Comparison of ENCODE assay signal across 1 cellular context in the genomic region with DNA sequence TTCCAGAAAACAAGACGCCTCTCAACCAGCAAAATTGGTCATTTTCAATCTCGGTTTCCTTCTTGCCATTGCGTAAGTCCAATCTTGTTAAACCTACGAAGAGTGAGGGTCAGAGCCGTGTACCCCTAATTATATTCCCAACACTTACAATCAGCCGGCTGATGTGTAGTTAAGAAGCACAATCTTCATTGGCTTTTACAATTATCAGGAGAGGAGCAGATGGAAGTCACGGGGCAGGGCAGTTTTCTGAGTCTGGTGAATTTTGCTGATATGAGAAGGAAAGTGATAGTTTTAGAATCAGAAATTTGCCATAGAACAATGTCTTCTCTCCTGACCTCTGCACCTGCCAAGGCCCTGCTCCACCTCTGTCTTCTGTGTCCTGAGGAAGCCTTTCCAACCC.
TF ChIP-seq lines count a peak whose summit lies in the region.

No MANE protein-coding gene starts in this region.

TF ChIP-seq in K562, 482 proteins besides CTCF, POLR2A, EP300 and RAD21 (continues in another document):
- TF ChIP-seq, protein P1, sequence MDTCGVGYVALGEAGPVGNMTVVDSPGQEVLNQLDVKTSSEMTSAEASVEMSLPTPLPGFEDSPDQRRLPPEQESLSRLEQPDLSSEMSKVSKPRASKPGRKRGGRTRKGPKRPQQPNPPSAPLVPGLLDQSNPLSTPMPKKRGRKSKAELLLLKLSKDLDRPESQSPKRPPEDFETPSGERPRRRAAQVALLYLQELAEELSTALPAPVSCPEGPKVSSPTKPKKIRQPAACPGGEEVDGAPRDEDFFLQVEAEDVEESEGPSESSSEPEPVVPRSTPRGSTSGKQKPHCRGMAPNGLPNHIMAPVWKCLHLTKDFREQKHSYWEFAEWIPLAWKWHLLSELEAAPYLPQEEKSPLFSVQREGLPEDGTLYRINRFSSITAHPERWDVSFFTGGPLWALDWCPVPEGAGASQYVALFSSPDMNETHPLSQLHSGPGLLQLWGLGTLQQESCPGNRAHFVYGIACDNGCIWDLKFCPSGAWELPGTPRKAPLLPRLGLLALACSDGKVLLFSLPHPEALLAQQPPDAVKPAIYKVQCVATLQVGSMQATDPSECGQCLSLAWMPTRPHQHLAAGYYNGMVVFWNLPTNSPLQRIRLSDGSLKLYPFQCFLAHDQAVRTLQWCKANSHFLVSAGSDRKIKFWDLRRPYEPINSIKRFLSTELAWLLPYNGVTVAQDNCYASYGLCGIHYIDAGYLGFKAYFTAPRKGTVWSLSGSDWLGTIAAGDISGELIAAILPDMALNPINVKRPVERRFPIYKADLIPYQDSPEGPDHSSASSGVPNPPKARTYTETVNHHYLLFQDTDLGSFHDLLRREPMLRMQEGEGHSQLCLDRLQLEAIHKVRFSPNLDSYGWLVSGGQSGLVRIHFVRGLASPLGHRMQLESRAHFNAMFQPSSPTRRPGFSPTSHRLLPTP (IDR thresholded peaks at IDR 0.05; ENCODE audit: borderline replicate concordance, extremely low read depth, insufficient read length): no peak
- TF ChIP-seq, protein P2, sequence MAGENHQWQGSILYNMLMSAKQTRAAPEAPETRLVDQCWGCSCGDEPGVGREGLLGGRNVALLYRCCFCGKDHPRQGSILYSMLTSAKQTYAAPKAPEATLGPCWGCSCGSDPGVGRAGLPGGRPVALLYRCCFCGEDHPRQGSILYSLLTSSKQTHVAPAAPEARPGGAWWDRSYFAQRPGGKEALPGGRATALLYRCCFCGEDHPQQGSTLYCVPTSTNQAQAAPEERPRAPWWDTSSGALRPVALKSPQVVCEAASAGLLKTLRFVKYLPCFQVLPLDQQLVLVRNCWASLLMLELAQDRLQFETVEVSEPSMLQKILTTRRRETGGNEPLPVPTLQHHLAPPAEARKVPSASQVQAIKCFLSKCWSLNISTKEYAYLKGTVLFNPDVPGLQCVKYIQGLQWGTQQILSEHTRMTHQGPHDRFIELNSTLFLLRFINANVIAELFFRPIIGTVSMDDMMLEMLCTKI (IDR thresholded peaks at IDR 0.05; ENCODE audit: partially characterized antibody): no peak
- TF ChIP-seq, protein P3, sequence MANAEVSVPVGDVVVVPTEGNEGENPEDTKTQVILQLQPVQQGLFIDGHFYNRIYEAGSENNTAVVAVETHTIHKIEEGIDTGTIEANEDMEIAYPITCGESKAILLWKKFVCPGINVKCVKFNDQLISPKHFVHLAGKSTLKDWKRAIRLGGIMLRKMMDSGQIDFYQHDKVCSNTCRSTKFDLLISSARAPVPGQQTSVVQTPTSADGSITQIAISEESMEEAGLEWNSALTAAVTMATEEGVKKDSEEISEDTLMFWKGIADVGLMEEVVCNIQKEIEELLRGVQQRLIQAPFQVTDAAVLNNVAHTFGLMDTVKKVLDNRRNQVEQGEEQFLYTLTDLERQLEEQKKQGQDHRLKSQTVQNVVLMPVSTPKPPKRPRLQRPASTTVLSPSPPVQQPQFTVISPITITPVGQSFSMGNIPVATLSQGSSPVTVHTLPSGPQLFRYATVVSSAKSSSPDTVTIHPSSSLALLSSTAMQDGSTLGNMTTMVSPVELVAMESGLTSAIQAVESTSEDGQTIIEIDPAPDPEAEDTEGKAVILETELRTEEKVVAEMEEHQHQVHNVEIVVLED (CRISPR knock-in tag; IDR thresholded peaks at IDR 0.05): no peak
- TF ChIP-seq ELF1 (tag; IDR thresholded peaks at IDR 0.05) (no peak), KLF13 (tag; IDR thresholded peaks at IDR 0.05; ENCODE audit: borderline replicate concordance, low read depth) (no peak), ARID1B (IDR thresholded peaks at IDR 0.05) (peak; percentile 58), SPI1 (IDR thresholded peaks at IDR 0.05; ENCODE audit: borderline replicate concordance, low read depth, low read length) (no peak), TAL1 (IDR thresholded peaks at IDR 0.05) (peak; percentile 61), NCOA1 (IDR thresholded peaks at IDR 0.05; ENCODE audit: low read depth) (no peak), ZNF23 (CRISPR knock-in tag; IDR thresholded peaks at IDR 0.05) (no peak), CXXC5 (CRISPR knock-in tag; IDR thresholded peaks at IDR 0.05) (0 out of 2 replicates have a peak, but pooled peaks have one; percentile 26), POU5F1 (IDR thresholded peaks at IDR 0.05; ENCODE audit: borderline replicate concordance, low read depth, low read length, partially characterized antibody) (no peak), CEBPG (CRISPR knock-in tag; IDR thresholded peaks at IDR 0.05) (no peak), CEBPG (tag; conservative IDR thresholded peaks at IDR 0.05 in 1 of 2, IDR thresholded peaks at IDR 0.05 in 1 of 2) (0 out of 4 replicates have a peak, but pooled peaks of 1 of the 2 experiments have one; percentile 7), POLR2B (IDR thresholded peaks at IDR 0.05; ENCODE audit: low read depth, partially characterized antibody) (no peak), ZNF77 (CRISPR knock-in tag; IDR thresholded peaks at IDR 0.05) (no peak), HNRNPLL (IDR thresholded peaks at IDR 0.05; ENCODE audit: low read depth, low read length, poor library complexity, severe bottlenecking) (no peak), CEBPZ (IDR thresholded peaks at IDR 0.05; ENCODE audit: borderline replicate concordance, low read depth, low read length) (no peak), TBL1XR1 (IDR thresholded peaks at IDR 0.05; ENCODE audit: low read length in 2 of 2) (no peak), ETS2 (tag; IDR thresholded peaks at IDR 0.05; ENCODE audit: borderline replicate concordance, poor library complexity, severe bottlenecking) (no peak), ZNF696 (CRISPR knock-in tag; conservative IDR thresholded peaks at IDR 0.05) (no peak), TSC22D4 (tag; IDR thresholded peaks at IDR 0.05) (no peak), CBFA2T3 (IDR thresholded peaks at IDR 0.05) (peak; percentile 44; the same call in 1 of the 2 replicates), RBM17 (IDR thresholded peaks at IDR 0.05; ENCODE audit: borderline replicate concordance, low read depth, low read length) (no peak), RBM34 (IDR thresholded peaks at IDR 0.05; ENCODE audit: borderline replicate concordance, insufficient read depth, low read length) (no peak), SAP30 (IDR thresholded peaks at IDR 0.05; ENCODE audit: borderline replicate concordance, insufficient read depth, low read depth, low read length, poor library complexity, severe bottlenecking) (no peak), KDM4B (IDR thresholded peaks at IDR 0.05; ENCODE audit: borderline replicate concordance in 2 of 2, low read depth in 1 of 2) (no peak), TSHZ1 (CRISPR knock-in tag; IDR thresholded peaks at IDR 0.05) (no peak), ZNF785 (CRISPR knock-in tag; IDR thresholded peaks at IDR 0.05) (no peak), ZNF41 (CRISPR knock-in tag; conservative IDR thresholded peaks at IDR 0.05) (no peak), CBX2 (IDR thresholded peaks at IDR 0.05; ENCODE audit: insufficient read depth, low read length, poor library complexity, severe bottlenecking) (no peak), ZNF695 (CRISPR knock-in tag; IDR thresholded peaks at IDR 0.05) (no peak), TEAD4 (IDR thresholded peaks at IDR 0.05; ENCODE audit: low read length) (peak; percentile 22; the same call in 1 of the 2 replicates), TEAD4 (CRISPR knock-in tag; IDR thresholded peaks at IDR 0.05; ENCODE audit: borderline replicate concordance) (no peak), MCM5 (IDR thresholded peaks at IDR 0.05; ENCODE audit: low read depth) (no peak), TCF3 (CRISPR knock-in tag; IDR thresholded peaks at IDR 0.05) (0 out of 2 replicates have a peak, but pooled peaks have one; percentile 17), NFATC3 (IDR thresholded peaks at IDR 0.05) (no peak)
- TF ChIP-seq, protein P4, sequence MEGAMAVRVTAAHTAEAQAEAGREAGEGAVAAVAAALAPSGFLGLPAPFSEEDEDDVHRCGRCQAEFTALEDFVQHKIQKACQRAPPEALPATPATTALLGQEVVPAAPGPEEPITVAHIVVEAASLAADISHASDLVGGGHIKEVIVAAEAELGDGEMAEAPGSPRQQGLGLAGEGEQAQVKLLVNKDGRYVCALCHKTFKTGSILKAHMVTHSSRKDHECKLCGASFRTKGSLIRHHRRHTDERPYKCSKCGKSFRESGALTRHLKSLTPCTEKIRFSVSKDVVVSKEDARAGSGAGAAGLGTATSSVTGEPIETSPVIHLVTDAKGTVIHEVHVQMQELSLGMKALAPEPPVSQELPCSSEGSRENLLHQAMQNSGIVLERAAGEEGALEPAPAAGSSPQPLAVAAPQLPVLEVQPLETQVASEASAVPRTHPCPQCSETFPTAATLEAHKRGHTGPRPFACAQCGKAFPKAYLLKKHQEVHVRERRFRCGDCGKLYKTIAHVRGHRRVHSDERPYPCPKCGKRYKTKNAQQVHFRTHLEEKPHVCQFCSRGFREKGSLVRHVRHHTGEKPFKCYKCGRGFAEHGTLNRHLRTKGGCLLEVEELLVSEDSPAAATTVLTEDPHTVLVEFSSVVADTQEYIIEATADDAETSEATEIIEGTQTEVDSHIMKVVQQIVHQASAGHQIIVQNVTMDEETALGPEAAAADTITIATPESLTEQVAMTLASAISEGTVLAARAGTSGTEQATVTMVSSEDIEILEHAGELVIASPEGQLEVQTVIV (CRISPR knock-in tag; IDR thresholded peaks at IDR 0.05; ENCODE audit: borderline replicate concordance): no peak
- TF ChIP-seq, protein P5, sequence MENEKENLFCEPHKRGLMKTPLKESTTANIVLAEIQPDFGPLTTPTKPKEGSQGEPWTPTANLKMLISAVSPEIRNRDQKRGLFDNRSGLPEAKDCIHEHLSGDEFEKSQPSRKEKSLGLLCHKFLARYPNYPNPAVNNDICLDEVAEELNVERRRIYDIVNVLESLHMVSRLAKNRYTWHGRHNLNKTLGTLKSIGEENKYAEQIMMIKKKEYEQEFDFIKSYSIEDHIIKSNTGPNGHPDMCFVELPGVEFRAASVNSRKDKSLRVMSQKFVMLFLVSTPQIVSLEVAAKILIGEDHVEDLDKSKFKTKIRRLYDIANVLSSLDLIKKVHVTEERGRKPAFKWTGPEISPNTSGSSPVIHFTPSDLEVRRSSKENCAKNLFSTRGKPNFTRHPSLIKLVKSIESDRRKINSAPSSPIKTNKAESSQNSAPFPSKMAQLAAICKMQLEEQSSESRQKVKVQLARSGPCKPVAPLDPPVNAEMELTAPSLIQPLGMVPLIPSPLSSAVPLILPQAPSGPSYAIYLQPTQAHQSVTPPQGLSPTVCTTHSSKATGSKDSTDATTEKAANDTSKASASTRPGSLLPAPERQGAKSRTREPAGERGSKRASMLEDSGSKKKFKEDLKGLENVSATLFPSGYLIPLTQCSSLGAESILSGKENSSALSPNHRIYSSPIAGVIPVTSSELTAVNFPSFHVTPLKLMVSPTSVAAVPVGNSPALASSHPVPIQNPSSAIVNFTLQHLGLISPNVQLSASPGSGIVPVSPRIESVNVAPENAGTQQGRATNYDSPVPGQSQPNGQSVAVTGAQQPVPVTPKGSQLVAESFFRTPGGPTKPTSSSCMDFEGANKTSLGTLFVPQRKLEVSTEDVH (IDR thresholded peaks at IDR 0.05; ENCODE audit: low read depth, partially characterized antibody): no peak
- TF ChIP-seq, protein P6, sequence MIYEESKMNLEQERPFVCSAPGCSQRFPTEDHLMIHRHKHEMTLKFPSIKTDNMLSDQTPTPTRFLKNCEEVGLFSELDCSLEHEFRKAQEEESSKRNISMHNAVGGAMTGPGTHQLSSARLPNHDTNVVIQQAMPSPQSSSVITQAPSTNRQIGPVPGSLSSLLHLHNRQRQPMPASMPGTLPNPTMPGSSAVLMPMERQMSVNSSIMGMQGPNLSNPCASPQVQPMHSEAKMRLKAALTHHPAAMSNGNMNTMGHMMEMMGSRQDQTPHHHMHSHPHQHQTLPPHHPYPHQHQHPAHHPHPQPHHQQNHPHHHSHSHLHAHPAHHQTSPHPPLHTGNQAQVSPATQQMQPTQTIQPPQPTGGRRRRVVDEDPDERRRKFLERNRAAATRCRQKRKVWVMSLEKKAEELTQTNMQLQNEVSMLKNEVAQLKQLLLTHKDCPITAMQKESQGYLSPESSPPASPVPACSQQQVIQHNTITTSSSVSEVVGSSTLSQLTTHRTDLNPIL (CRISPR knock-in tag; IDR thresholded peaks at IDR 0.05): no peak
